ENCODE assay signal across 8 cellular contexts in genomic region chr2:131673400-131674173, GRCh38.
DNase-seq lines count a peak whose midpoint lies in the region; ATAC-seq and TF ChIP-seq lines count a peak whose summit lies in the region.

No MANE protein-coding gene starts in this region.

- peaks cover 0 to 4% (median under 1%) of the 10 kb centered on the region in 12 donors for H3K9me3 ChIP-seq in heart left ventricle
- no peaks in the 10 kb centered on the region for H3K9me3 ChIP-seq in uterus

- POLR2A ChIA-PET in activated naive CD8-positive, alpha-beta T cell treated with anti-CD3 and anti-CD28 coated beads, Interleukin-2, amount 10 ng/mL, durations not matched to agents 7 days and 5 days (lab: Charles Lee), result interaction anchor here (0.9 to 1.3 kb wide), 3 partner anchors 9 to 181 kb away, joined by 3 to 7 read pairs (median 4); partner anchors contain the start of gene MZT2A

- TF ChIP-seq CTCF in heart left ventricle (IDR thresholded peaks at IDR 0.05) (peak; percentile 82 to 94 (median 88)), progenitor cell of endocrine pancreas (IDR thresholded peaks at IDR 0.05; ENCODE audit: unreplicated experiment) (peak; percentile 94), uterus (IDR thresholded peaks at IDR 0.05) (peak; percentile 80 to 90 (median 82))

- DNase-seq in EH (ENCODE audit: low read depth), result peak; percentile 75
- DNase-seq in SK-N-DZ (ENCODE audit: low spot score), result peak; percentile 73
- peak; percentile 75 for DNase-seq in activated naive CD8-positive, alpha-beta T cell treated with anti-CD3 and anti-CD28 coated beads, Interleukin-2, amount 10 ng/mL, durations not matched to agents 7 days and 5 days
- DNase-seq in heart left ventricle, result peak; percentile 76 to 90 (median 80)
- peak; percentile 75 for DNase-seq in progenitor cell of endocrine pancreas (ENCODE audit: low spot score, unreplicated experiment)
- peak; percentile 58 to 72 for DNase-seq in uterus

- H3K4me3 ChIP-seq in heart left ventricle (peak overlapping the region; percentile 14 to 49 (median 41)), uterus (peak overlapping the region; percentile 4 to 39)

- H3K27ac Mint-ChIP-seq in activated naive CD8-positive, alpha-beta T cell treated with anti-CD3 and anti-CD28 coated beads, Interleukin-2, amount 10 ng/mL, durations not matched to agents 7 days and 5 days, result no peak overlapping the region
- no peak overlapping the region for H3K27ac Mint-ChIP-seq in progenitor cell of endocrine pancreas

- H3K4me1 Mint-ChIP-seq in activated naive CD8-positive, alpha-beta T cell treated with anti-CD3 and anti-CD28 coated beads, Interleukin-2, amount 10 ng/mL, durations not matched to agents 7 days and 5 days, result peaks cover 3% of the 10 kb centered on the region
- no peaks in the 10 kb centered on the region for H3K4me1 Mint-ChIP-seq in progenitor cell of endocrine pancreas (ENCODE audit: low read depth)

- H3K36me3 ChIP-seq in heart left ventricle, result no peaks in the 10 kb centered on the region
- no peaks in the 10 kb centered on the region for H3K36me3 ChIP-seq in uterus

- H3K27ac ChIP-seq in heart left ventricle, result no peak overlapping the region
- no peak overlapping the region for H3K27ac ChIP-seq in uterus

- H3K27me3 ChIP-seq in heart left ventricle, result peaks cover 0 to 24% (median 4%) of the 10 kb centered on the region in 9 donors
- no peaks in the 10 kb centered on the region for H3K27me3 ChIP-seq in uterus

- TF ChIP-seq POLR2A in heart left ventricle (IDR thresholded peaks at IDR 0.05) (no peak), uterus (IDR thresholded peaks at IDR 0.05) (no peak)

- peak overlapping the region; percentile 49 for H3K4me3 Mint-ChIP-seq in activated naive CD8-positive, alpha-beta T cell treated with anti-CD3 and anti-CD28 coated beads, Interleukin-2, amount 10 ng/mL, durations not matched to agents 7 days and 5 days
- peak overlapping the region; percentile 57 for H3K4me3 Mint-ChIP-seq in progenitor cell of endocrine pancreas (ENCODE audit: low read depth)

- peaks cover 0 to 33% (median 21%) of the 10 kb centered on the region in 12 donors for H3K4me1 ChIP-seq in heart left ventricle
- H3K4me1 ChIP-seq in uterus, result peaks cover 0 to 9% of the 10 kb centered on the region in 2 donors

- no peak for TF ChIP-seq EP300 in Ishikawa (IDR thresholded peaks at IDR 0.05; ENCODE audit: borderline replicate concordance)

- 2 to 3% (median 2%) methylated on average over 15 to 48 of the region's 48 CpGs for WGBS in heart left ventricle, 4 donors

- TF ChIP-seq RAD21 in Ishikawa (IDR thresholded peaks at IDR 0.05; ENCODE audit: low read depth), result peak; percentile 81

- H3K9me3 Mint-ChIP-seq in activated naive CD8-positive, alpha-beta T cell treated with anti-CD3 and anti-CD28 coated beads, Interleukin-2, amount 10 ng/mL, durations not matched to agents 7 days and 5 days, result no peaks in the 10 kb centered on the region
- no peaks in the 10 kb centered on the region for H3K9me3 Mint-ChIP-seq in progenitor cell of endocrine pancreas (ENCODE audit: low read depth)

- intact Hi-C loops in heart left ventricle (cut with DNase I), result loop anchor here in 9 of 10 donors (2.0 to 10.0 kb wide), 8 partner anchors 127 to 521 kb away; partner anchors contain the start of gene MZT2A (in 1 of the 9)
- intact Hi-C loops in uterus (cut with DNase I; ENCODE audit: low total_unique reads), result no loop called here

- ATAC-seq in GM21723 (IDR thresholded peaks at IDR 0.05; ENCODE audit: unreplicated experiment) (peak; percentile 91), heart left ventricle (peak; percentile 80 to 98 (median 94))
- peak; percentile 80 for ATAC-seq in activated naive CD8-positive, alpha-beta T cell treated with anti-CD3 and anti-CD28 coated beads, Interleukin-2, amount 10 ng/mL, durations not matched to agents 7 days and 5 days (ENCODE audit: low read depth)

- H3K36me3 Mint-ChIP-seq in activated naive CD8-positive, alpha-beta T cell treated with anti-CD3 and anti-CD28 coated beads, Interleukin-2, amount 10 ng/mL, durations not matched to agents 7 days and 5 days, result no peaks in the 10 kb centered on the region
- H3K36me3 Mint-ChIP-seq in progenitor cell of endocrine pancreas (ENCODE audit: insufficient read depth), result no peaks in the 10 kb centered on the region

- H3K27me3 Mint-ChIP-seq in activated naive CD8-positive, alpha-beta T cell treated with anti-CD3 and anti-CD28 coated beads, Interleukin-2, amount 10 ng/mL, durations not matched to agents 7 days and 5 days, result peaks cover 37% of the 10 kb centered on the region
- H3K27me3 Mint-ChIP-seq in progenitor cell of endocrine pancreas, result peaks cover 51% of the 10 kb centered on the region

TF ChIP-seq in Ishikawa, 13 proteins besides CTCF, POLR2A, EP300 and RAD21:
- TF ChIP-seq CREB1 (IDR thresholded peaks at IDR 0.05; ENCODE audit: low read depth), result no peak
- TF ChIP-seq TEAD4 (IDR thresholded peaks at IDR 0.05), result no peak
- 0 out of 2 replicates have a peak, but pooled peaks have one; percentile 37 for TF ChIP-seq TCF12 (IDR thresholded peaks at IDR 0.05; ENCODE audit: low read depth)
- peak; percentile 39; the same call in 1 of the 2 replicates for TF ChIP-seq MAX (IDR thresholded peaks at IDR 0.05)
- TF ChIP-seq ZBTB7A (IDR thresholded peaks at IDR 0.05; ENCODE audit: low read depth), result peak; percentile 57; the same call in 1 of the 2 replicates
